ENCODE assay signal across 8 cellular contexts in genomic region chr1:145961109-145961424, GRCh38. TPM values are rescaled to one million over a fixed set of nuclear protein-coding genes. Genes with fewer than 3 reads are reported as not detected.
DNase-seq lines count a peak whose midpoint lies in the region; ATAC-seq, FAIRE-seq and TF ChIP-seq lines count a peak whose summit lies in the region.

No MANE protein-coding gene starts in this region.

- POLR2A ChIA-PET in A549 (lab: Yijun Ruan, JAX): no interaction called here

- H3K27ac Mint-ChIP-seq in chondrocyte (ENCODE audit: unreplicated experiment): peak overlapping the region; percentile 83

- no peak for TF ChIP-seq CTCF in A549 (IDR thresholded peaks at IDR 0.05)
- no peak for TF ChIP-seq CTCF in chondrocyte (IDR thresholded peaks at IDR 0.05)

- no peaks in the 10 kb centered on the region for H3K9me3 Mint-ChIP-seq in chondrocyte (ENCODE audit: low read depth)

- peaks cover 53% of the 10 kb centered on the region for H3K4me1 ChIP-seq in A549
- peaks cover 30% of the 10 kb centered on the region for H3K4me1 ChIP-seq in HUES6 (ENCODE audit: control insufficient read depth, insufficient read depth, low read length)
- peaks cover 35 to 64% of the 10 kb centered on the region in 2 donors for H3K4me1 ChIP-seq in mucosa of rectum (ENCODE audit: control insufficient read depth in 2 of 2, insufficient read depth in 2 of 2, low read length in 2 of 2)

- H3K4me1 Mint-ChIP-seq in chondrocyte (ENCODE audit: low read depth): peaks cover 75% of the 10 kb centered on the region

- H3K4me3 ChIP-seq in A549 (peak overlapping the region; percentile 73), HUES6 (ENCODE audit: low read depth, low read length) (peak overlapping the region; percentile 83), mucosa of rectum (ENCODE audit: low read length in 2 of 2) (peak overlapping the region; percentile 77 to 78)

- H3K36me3 Mint-ChIP-seq in chondrocyte (ENCODE audit: low read depth): no peaks in the 10 kb centered on the region

- H3K27me3 ChIP-seq in HUES6 (ENCODE audit: control insufficient read depth, insufficient read depth, low read length) (peaks cover 73% of the 10 kb centered on the region), mucosa of rectum (ENCODE audit: control insufficient read depth in 2 of 2, insufficient read depth in 2 of 2, low read length in 2 of 2) (peaks cover 14 to 34% of the 10 kb centered on the region in 2 donors)

- TF ChIP-seq POLR2A in A549 (IDR thresholded peaks at IDR 0.05; ENCODE audit: low read length): no peak

- peak overlapping the region; percentile 82 to 85 for H3K27ac ChIP-seq in A549
- no peak overlapping the region for H3K27ac ChIP-seq in HUES6 (ENCODE audit: low read depth, low read length)
- peak overlapping the region; percentile 61 to 78 for H3K27ac ChIP-seq in mucosa of rectum (ENCODE audit: low read depth in 2 of 2, low read length in 2 of 2)

- WGBS in A549 (ENCODE audit: missing lambda C conversion rate): 34% methylated on average over 22 of the region's 22 CpGs

- H3K36me3 ChIP-seq in HUES6 (ENCODE audit: control insufficient read depth, insufficient read depth, low read length): no peaks in the 10 kb centered on the region
- no peaks in the 10 kb centered on the region for H3K36me3 ChIP-seq in mucosa of rectum (ENCODE audit: control insufficient read depth in 2 of 2, insufficient read depth in 2 of 2, low read length in 2 of 2)

- H3K9me3 ChIP-seq in A549 (no peaks in the 10 kb centered on the region), HUES6 (ENCODE audit: control insufficient read depth, insufficient read depth, low read depth, low read length) (no peaks in the 10 kb centered on the region), mucosa of rectum (ENCODE audit: control insufficient read depth in 2 of 2, low read length in 2 of 2) (no peaks in the 10 kb centered on the region)

- no peak for ATAC-seq in A549
- ATAC-seq in GM18858 (IDR thresholded peaks at IDR 0.05; ENCODE audit: unreplicated experiment): no peak
- ATAC-seq in GM19463 (IDR thresholded peaks at IDR 0.05; ENCODE audit: unreplicated experiment): no peak

- no peak for TF ChIP-seq EP300 in A549 (IDR thresholded peaks at IDR 0.05)

- CTCF ChIA-PET in A549 (lab: Yijun Ruan, JAX): no interaction called here

- no peak for DNase-seq in A549 (ENCODE audit: low read depth in 1 of 2, low spot score in 1 of 2)
- DNase-seq in chondrocyte (ENCODE audit: low spot score): no peak
- DNase-seq in DMS79 (lab: John Stamatoyannopoulos, UW): no peak
- no peak for DNase-seq in NOMO-1 treated with DMSO at 0.1 percent for 48 hours (lab: John Stamatoyannopoulos, UW; ENCODE audit: unreplicated experiment)

- TF ChIP-seq RAD21 in A549 (conservative IDR thresholded peaks at IDR 0.05 in 1 of 2, IDR thresholded peaks at IDR 0.05 in 1 of 2): no peak

- H3K9ac ChIP-seq in HUES6 (ENCODE audit: low read length) (peak overlapping the region; percentile 30), mucosa of rectum (ENCODE audit: low read depth in 1 of 2, low read length in 2 of 2) (peak overlapping the region; percentile 64 to 74)

- FAIRE-seq in A549 (lab: Jason Lieb, UNC): no peak

- H3K4me3 Mint-ChIP-seq in chondrocyte (ENCODE audit: unreplicated experiment): peak overlapping the region; percentile 84

- peak overlapping the region; percentile 92 for H3K4me2 ChIP-seq in A549

- no peaks in the 10 kb centered on the region for H3K27me3 Mint-ChIP-seq in chondrocyte (ENCODE audit: low read depth)

TF ChIP-seq in A549, 52 proteins besides CTCF, POLR2A, EP300 and RAD21:
- TF ChIP-seq KDM1A (IDR thresholded peaks at IDR 0.05; ENCODE audit: low read depth) (no peak), EHF (CRISPR knock-in tag; IDR thresholded peaks at IDR 0.05) (no peak), PBX3 (IDR thresholded peaks at IDR 0.05) (no peak), HOXB13 (CRISPR knock-in tag; IDR thresholded peaks at IDR 0.05; ENCODE audit: low read depth) (no peak), ZC3H11A (IDR thresholded peaks at IDR 0.05) (no peak), MYC (IDR thresholded peaks at IDR 0.05; ENCODE audit: borderline replicate concordance, low read length) (no peak), HEYL (CRISPR knock-in tag; IDR thresholded peaks at IDR 0.05) (no peak)

RNA-seq across cellular contexts. Expression of gene LIX1L, which starts 3.2 kb away (rescaled TPM):
- polyA plus RNA-seq in A549 (2011; rRNA removed) (33.0 and 35.8 TPM in 2 replicates), A549 (2017; fragmentation: RNase III; extraction: RNeasy Plus Mini Kit Qiagen cat#74134 plus additional on column Dnase treatment) (8.6 to 10.5 TPM (median 10.1 TPM) in 3 replicates)
- 16.2 and 18.8 TPM in 2 replicates for polyA plus RNA-seq in A549 (2012; cell fraction: cytosol; rRNA removed)
- 6.8 and 10.8 TPM in 2 replicates for polyA plus RNA-seq in A549 (2012; cell fraction: nucleus; rRNA removed)
- 15.9 and 18.4 TPM in 2 replicates for polyA minus RNA-seq in A549 (2011; rRNA and poly(A)+ RNA removed)
- total RNA-seq in chondrocyte: 50.3 to 57.1 TPM (median 53.0 TPM) in 3 replicates

RNA-seq across cellular contexts. Expression of gene ANKRD34A, which starts 3.3 kb away (rescaled TPM):
- polyA plus RNA-seq in A549 (2011; rRNA removed) (0.30 and 0.34 TPM in 2 replicates), A549 (2017; fragmentation: RNase III; extraction: RNeasy Plus Mini Kit Qiagen cat#74134 plus additional on column Dnase treatment) (0.25 to 0.59 TPM (median 0.39 TPM) in 3 replicates)
- 0.17 and 0.29 TPM in 2 replicates for polyA plus RNA-seq in A549 (2012; cell fraction: cytosol; rRNA removed)
- 0.50 and 0.79 TPM in 2 replicates for polyA plus RNA-seq in A549 (2012; cell fraction: nucleus; rRNA removed)
- 0.15 and 0.33 TPM in 2 replicates for polyA minus RNA-seq in A549 (2011; rRNA and poly(A)+ RNA removed)
- 1.2 to 3.1 TPM (median 2.0 TPM) in 3 replicates for total RNA-seq in chondrocyte

RNA-seq across cellular contexts. Expression of gene POLR3GL, which starts 3.4 kb away (rescaled TPM):
- polyA plus RNA-seq in A549 (2011; rRNA removed) (11.0 and 15.7 TPM in 2 replicates), A549 (2017; fragmentation: RNase III; extraction: RNeasy Plus Mini Kit Qiagen cat#74134 plus additional on column Dnase treatment) (11.0 to 14.3 TPM (median 12.6 TPM) in 3 replicates)
- 5.1 and 5.2 TPM in 2 replicates for polyA plus RNA-seq in A549 (2012; cell fraction: cytosol; rRNA removed)
- polyA plus RNA-seq in A549 (2012; cell fraction: nucleus; rRNA removed): 2.3 and 2.6 TPM in 2 replicates
- 5.2 TPM in 2 replicates for polyA minus RNA-seq in A549 (2011; rRNA and poly(A)+ RNA removed)
- 13.3 to 20.7 TPM (median 13.9 TPM) in 3 replicates for total RNA-seq in chondrocyte

RNA-seq across cellular contexts. Expression of gene RBM8A, which starts 33.8 kb away (rescaled TPM):
- polyA plus RNA-seq in A549 (2011; rRNA removed) (152 and 281 TPM in 2 replicates), A549 (2017; fragmentation: RNase III; extraction: RNeasy Plus Mini Kit Qiagen cat#74134 plus additional on column Dnase treatment) (240 to 278 TPM (median 245 TPM) in 3 replicates)
- polyA plus RNA-seq in A549 (2012; cell fraction: cytosol; rRNA removed): 135 and 262 TPM in 2 replicates
- 59.1 and 116 TPM in 2 replicates for polyA plus RNA-seq in A549 (2012; cell fraction: nucleus; rRNA removed)
- polyA minus RNA-seq in A549 (2011; rRNA and poly(A)+ RNA removed): 53.0 and 54.2 TPM in 2 replicates
- 86.8 to 121 TPM (median 90.5 TPM) in 3 replicates for total RNA-seq in chondrocyte

RNA-seq across cellular contexts. Expression of gene TXNIP, which starts 35.3 kb away (rescaled TPM):
- 3.1 and 3.3 TPM in 2 replicates for polyA plus RNA-seq in A549 (2011; rRNA removed)
- polyA plus RNA-seq in A549 (2012; cell fraction: cytosol; rRNA removed): 0.06 and 0.08 TPM in 2 replicates
- polyA plus RNA-seq in A549 (2012; cell fraction: nucleus; rRNA removed): 0.05 and 0.09 TPM in 2 replicates
- 0.05 to 0.11 TPM in 2 of 3 replicates, not detected in the other for polyA plus RNA-seq in A549 (2017; fragmentation: RNase III; extraction: RNeasy Plus Mini Kit Qiagen cat#74134 plus additional on column Dnase treatment)
- polyA minus RNA-seq in A549 (2011; rRNA and poly(A)+ RNA removed): 4.3 and 4.7 TPM in 2 replicates
- total RNA-seq in chondrocyte: 3.8 to 55.5 TPM (median 4.0 TPM) in 3 replicates
